In the genomic region with DNA sequence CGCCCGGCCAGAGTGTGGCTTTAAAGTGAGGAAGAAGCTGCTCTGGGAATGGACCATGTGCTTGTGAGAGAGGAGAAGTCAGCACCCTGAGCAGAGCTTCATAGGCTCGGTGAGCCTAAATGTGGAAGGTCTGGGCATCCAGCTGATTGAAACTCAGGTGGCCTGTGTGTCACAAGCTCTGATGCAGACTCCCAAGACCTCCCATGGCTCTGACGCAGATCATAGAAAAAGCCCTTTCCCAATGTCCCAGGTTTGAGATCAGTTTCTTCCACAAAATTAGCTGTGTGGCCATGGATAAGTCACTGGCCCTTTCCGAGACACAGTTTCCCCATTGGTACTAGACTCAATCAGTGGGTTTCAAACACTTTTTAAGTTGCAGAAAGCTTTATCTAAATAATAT, we compare ENCODE assay signal across 33 cellular contexts.
"Had no signal": no experiment of that assay in that cellular context is flagged by ENCODE, and none has a peak within 500 bp of the region (broad histone marks: within the 10 kb centered on the region; RNA-seq: fewer than 3 reads in every experiment).

No MANE protein-coding gene starts in this region.

- H3K9me3 ChIP-seq: adrenal gland, ascending aorta, body of pancreas, breast epithelium had no signal

- H3K27me3 ChIP-seq: adrenal gland, ascending aorta, body of pancreas, brain microvascular endothelial cell, cardiac muscle cell had no signal

- H3K36me3 ChIP-seq: adrenal gland, ascending aorta, brain microvascular endothelial cell, breast epithelium, cardiac muscle cell had no signal

- DNase-seq: activated effector memory CD4-positive, alpha-beta T cell treated with anti-CD3 and anti-CD28 coated beads, Interleukin-2, amount 50 U/mL, for 16 hours; activated effector memory CD4-positive, alpha-beta T cell treated with Interleukin-2 at 50 U/mL for 16 hours; activated gamma-delta T cell; activated gamma-delta T cell treated with Interleukin-2 at 50 U/mL for 16 hours; activated naive CD4-positive, alpha-beta T cell; activated naive CD4-positive, alpha-beta T cell treated with anti-CD3 and anti-CD28 coated beads for 36 hours; activated naive CD4-positive, alpha-beta T cell treated with anti-CD3 and anti-CD28 coated beads, Interleukin-2, amount 10 ng/mL, durations not matched to agents 7 days and 5 days; activated naive CD4-positive, alpha-beta T cell treated with anti-CD3 and anti-CD28 coated beads, Interleukin-2, amount 50 U/mL, for 16 hours; activated naive CD4-positive, alpha-beta T cell treated with Interleukin-2 at 50 U/mL for 16 hours; activated naive CD8-positive, alpha-beta T cell treated with anti-CD3 and anti-CD28 coated beads for 36 hours; activated naive CD8-positive, alpha-beta T cell treated with anti-CD3 and anti-CD28 coated beads, Interleukin-2, amount 10 ng/mL, durations not matched to agents 7 days and 5 days; activated naive CD8-positive, alpha-beta T cell treated with anti-CD3 and anti-CD28 coated beads, Interleukin-2, amount 50 U/mL, for 24 hours; activated T-cell treated with anti-CD3 and anti-CD28 coated beads for 4 hours; activated T-cell treated with anti-CD3 and anti-CD28 coated beads, Interleukin-2, amount 50 U/mL, for 1 hour; activated T-cell treated with anti-CD3 and anti-CD28 coated beads, Interleukin-2, amount 50 U/mL, for 24 hours; activated T-cell treated with anti-CD3 and anti-CD28 coated beads, Interleukin-2, amount 50 U/mL, for 4 hours; activated T-cell treated with anti-CD3 and anti-CD28 coated beads, Interleukin-2, amount 50 U/mL, for 48 hours; activated T-cell treated with anti-CD3 and anti-CD28 coated beads, Interleukin-2, amount 50 U/mL, for 72 hours; adrenal gland; amniotic stem cell; amygdala; anterior cingulate cortex; aorta; body of pancreas; brain microvascular endothelial cell; caudate nucleus; central memory CD4-positive, alpha-beta T cell; cerebellar nuclear complex had no signal

- H3K27ac ChIP-seq: adrenal gland, ascending aorta, body of pancreas, brain microvascular endothelial cell, breast epithelium, cardiac muscle cell had no signal

- H3K4me1 ChIP-seq: adrenal gland, ascending aorta, breast epithelium had no signal

- H3K4me3 ChIP-seq: adrenal gland, ascending aorta, body of pancreas, breast epithelium, cardiac muscle cell had no signal

- ATAC-seq: activated naive CD4-positive, alpha-beta T cell treated with anti-CD3 and anti-CD28 coated beads, Interleukin-2, amount 50 U/mL, for 72 hours; activated naive CD8-positive, alpha-beta T cell treated with anti-CD3 and anti-CD28 coated beads, Interleukin-2, amount 50 U/mL, for 24 hours; activated T-cell treated with anti-CD3 and anti-CD28 coated beads, Interleukin-2, amount 50 U/mL, for 4 hours; activated T-cell treated with anti-CD3 and anti-CD28 coated beads, Interleukin-2, amount 50 U/mL, for 72 hours; activated T-helper 17 cell treated with anti-CD3 and anti-CD28 coated beads, Interleukin-2, amount 50 U/mL, for 72 hours; body of pancreas had no signal
